Comparison of ENCODE assay signal across 8 cellular contexts in the genomic region with DNA sequence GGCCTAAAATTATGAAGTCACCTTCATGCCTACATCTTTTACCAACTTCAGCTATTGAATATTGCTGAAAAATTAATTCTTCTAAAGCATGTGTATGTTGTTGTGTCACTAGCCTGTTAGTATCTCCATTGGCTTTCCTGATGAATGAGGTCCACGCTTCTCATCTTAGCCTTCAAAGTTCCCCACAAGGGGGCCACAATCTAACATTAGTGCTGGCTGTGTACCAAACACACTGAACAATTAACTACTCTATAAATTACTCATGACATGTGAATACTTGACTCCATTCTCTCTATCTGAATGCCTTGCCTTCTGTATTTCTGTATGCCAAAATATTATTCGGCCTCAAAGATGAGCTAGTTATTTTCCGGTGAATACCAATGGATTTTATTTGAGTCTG.
DNase-seq lines count a peak whose midpoint lies in the region; ATAC-seq and TF ChIP-seq lines count a peak whose summit lies in the region.
"Had no signal": no experiment of that assay in that cellular context is flagged by ENCODE, and none has a peak within 500 bp of the region (broad histone marks: within the 10 kb centered on the region; RNA-seq: fewer than 3 reads in every experiment).

No MANE protein-coding gene starts in this region.

- no peak overlapping the region for H2AK5ac ChIP-seq in mesendoderm (ENCODE audit: low read length)

- no peak for ATAC-seq in stimulated activated naive B cell treated with anti-CD40 and anti-IgM and Interleukin-4, amounts not matched to agents 10 μg/mL and 1 μg/mL and 100 μg/mL, for 72 hours (replicated peaks)
- no peak for ATAC-seq in GM18873 (IDR thresholded peaks at IDR 0.05; ENCODE audit: low FRiP score, unreplicated experiment)

- no peak overlapping the region for H4K8ac ChIP-seq in mesendoderm (ENCODE audit: low read depth, low read length)

- no peak overlapping the region for H2BK5ac ChIP-seq in mesendoderm (ENCODE audit: low read length)

- H3K56ac ChIP-seq in mesendoderm (ENCODE audit: low read length): no peak overlapping the region

- H3K36me3 ChIP-seq in mesendoderm (ENCODE audit: control insufficient read depth, insufficient read depth, low read length): no peaks in the 10 kb centered on the region

- H2BK120ac ChIP-seq in mesendoderm (ENCODE audit: low read depth, low read length): no peak overlapping the region

- H3K4me1 Mint-ChIP-seq in stimulated activated naive B cell treated with anti-CD40 and anti-IgM and Interleukin-4, amounts not matched to agents 10 μg/mL and 1 μg/mL and 100 μg/mL, for 72 hours: no peaks in the 10 kb centered on the region

- no peak overlapping the region for H3K27ac Mint-ChIP-seq in stimulated activated naive B cell treated with anti-CD40 and anti-IgM and Interleukin-4, amounts not matched to agents 10 μg/mL and 1 μg/mL and 100 μg/mL, for 72 hours

- no peaks in the 10 kb centered on the region for H3K4me1 ChIP-seq in mesendoderm (ENCODE audit: control insufficient read depth, low read depth, low read length)

- no peak overlapping the region for H3K9ac ChIP-seq in mesendoderm (ENCODE audit: low read length)

- peak; percentile 45 for TF ChIP-seq CTCF in HFF-Myc (IDR thresholded peaks at IDR 0.05; ENCODE audit: low read depth, low read length, missing control alignments)

- H3K79me2 ChIP-seq in mesendoderm (ENCODE audit: control insufficient read depth, insufficient read depth, low read length): no peaks in the 10 kb centered on the region

- H3K79me1 ChIP-seq in mesendoderm (ENCODE audit: low read length): no peaks in the 10 kb centered on the region

- H3K9me3 Mint-ChIP-seq in stimulated activated naive B cell treated with anti-CD40 and anti-IgM and Interleukin-4, amounts not matched to agents 10 μg/mL and 1 μg/mL and 100 μg/mL, for 72 hours: peaks cover 0 to 4% of the 10 kb centered on the region in 2 donors

- no peak overlapping the region for H3K18ac ChIP-seq in mesendoderm (ENCODE audit: low read length)

- no peak overlapping the region for H3K4me3 Mint-ChIP-seq in stimulated activated naive B cell treated with anti-CD40 and anti-IgM and Interleukin-4, amounts not matched to agents 10 μg/mL and 1 μg/mL and 100 μg/mL, for 72 hours

- H3K27ac ChIP-seq in mesendoderm (ENCODE audit: low read depth, low read length): no peak overlapping the region

- no CpG with 5 or more reads among the region's 3 CpGs for WGBS in mesendoderm (ENCODE audit: extremely low coverage, insufficient coverage, low lambda C conversion rate)

- no peak overlapping the region for H3K4me3 ChIP-seq in HFF-Myc (replicated peaks; ENCODE audit: low read depth, low read length)
- no peak overlapping the region for H3K4me3 ChIP-seq in mesendoderm (ENCODE audit: low read length)

- no peaks in the 10 kb centered on the region for H3K27me3 ChIP-seq in mesendoderm (ENCODE audit: insufficient read depth, low read length, poor library complexity)

- no peak overlapping the region for H3K23ac ChIP-seq in mesendoderm (ENCODE audit: low read length)

- DNase-seq in GM03348 (ENCODE audit: low spot score) (peak; percentile 11), HFF-Myc (ENCODE audit: extremely low read depth, low read depth) (no peak), SK-MEL-5 (ENCODE audit: low read depth, low spot score) (peak; percentile 70), mesendoderm (peak; percentile 50)
- no peak for DNase-seq in activated naive CD4-positive, alpha-beta T cell treated with anti-CD3 and anti-CD28 coated beads, Interleukin-2, amount 50 U/mL, for 16 hours
- DNase-seq in stimulated activated naive B cell treated with anti-CD40 and anti-IgM and Interleukin-4, amounts not matched to agents 10 μg/mL and 1 μg/mL and 100 μg/mL, for 72 hours: no peak
- DNase-seq: NCI-H1436 treated with DMSO at 0.1 percent for 48 hours had no signal

- H3K27me3 Mint-ChIP-seq in stimulated activated naive B cell treated with anti-CD40 and anti-IgM and Interleukin-4, amounts not matched to agents 10 μg/mL and 1 μg/mL and 100 μg/mL, for 72 hours: no peaks in the 10 kb centered on the region

- no peaks in the 10 kb centered on the region for H3K36me3 Mint-ChIP-seq in stimulated activated naive B cell treated with anti-CD40 and anti-IgM and Interleukin-4, amounts not matched to agents 10 μg/mL and 1 μg/mL and 100 μg/mL, for 72 hours

- in situ Hi-C loops in SK-MEL-5 (cut with HindIII; ENCODE audit: low pct_unique_long_range_greater_than_20kb, low sequenced_read_pairs): no loop called here

- no peak overlapping the region for H3K4me2 ChIP-seq in mesendoderm (ENCODE audit: low read length)

- no peak overlapping the region for H4K5ac ChIP-seq in mesendoderm (ENCODE audit: low read length)

- H3K4ac ChIP-seq in mesendoderm (ENCODE audit: low read depth, low read length): no peak overlapping the region

- no peak overlapping the region for H2BK15ac ChIP-seq in mesendoderm (replicated peaks; ENCODE audit: low read depth)

Comparison
In these comparisons a context has a peak if more than half of its experiments do, and no peak if none do; other contexts are left out.
1. DNase-seq: peak in GM03348 (single experiment), SK-MEL-5 (single experiment) and mesendoderm (single experiment); none in HFF-Myc (single experiment), activated naive CD4-positive, alpha-beta T cell treated with anti-CD3 and anti-CD28 coated beads, Interleukin-2, amount 50 U/mL, for 16 hours (single experiment) and stimulated activated naive B cell treated with anti-CD40 and anti-IgM and Interleukin-4, amounts not matched to agents 10 μg/mL and 1 μg/mL and 100 μg/mL, for 72 hours (single experiment).